In genomic region chr3:57597240-57597972, GRCh38 we compare ENCODE assay signal across 8 cellular contexts. TPM values are rescaled to one million over a fixed set of nuclear protein-coding genes. Genes with fewer than 3 reads are reported as not detected.
DNase-seq lines count a peak whose midpoint lies in the region; ATAC-seq and FAIRE-seq lines count a peak whose summit lies in the region.

Gene ARF4 (minus strand): TSS chr3:57597344. CDS start chr3:57597140, 204 bp downstream.

- FAIRE-seq in islet of Langerhans (lab: Jason Lieb, UNC), result peak; percentile 93

- DNase-seq in AML-193 (lab: John Stamatoyannopoulos, UW), result peak; percentile 100
- DNase-seq in NCI-H460 (ENCODE audit: extremely low read depth, low read depth), result peak; percentile 98
- peak; percentile 99 for DNase-seq in activated CD4-positive, CD25-positive, alpha-beta regulatory T cell treated with anti-CD3 and anti-CD28 coated beads, Interleukin-2, amount 50 U/mL, for 72 hours
- peak; percentile 96 to 97 for DNase-seq in cerebellar nuclear complex (lab: John Stamatoyannopoulos, UW)
- DNase-seq in stimulated activated CD4-positive, alpha-beta T cell treated with anti-CD3 and anti-CD28 coated beads, Interleukin-12 subunit alpha, Interleukin-12 subunit beta, amount 100 ng/mL, for 4 hours, result peak; percentile 99

- ATAC-seq in GM19043 (IDR thresholded peaks at IDR 0.05; ENCODE audit: low read depth, unreplicated experiment) (peak; percentile 93), HG03378 (IDR thresholded peaks at IDR 0.05; ENCODE audit: unreplicated experiment) (peak; percentile 95)

RNA-seq across cellular contexts. Expression of gene ARF4, which starts in this region (rescaled TPM):
- total RNA-seq in NCI-H460 (2014; rRNA removed; shearing (Covaris generic)), result 183 and 199 TPM in 2 replicates
- polyA plus RNA-seq in NCI-H460 (2014; cell fraction: nucleus; rRNA removed), result 66.6 and 76.6 TPM in 2 replicates

Comparison
In these comparisons a context has a peak if more than half of its experiments do, and no peak if none do; other contexts are left out.
1. Peak in every context shown above with its lines: DNase-seq and ATAC-seq.